ENCODE assay signal across 1 cellular context in the genomic region with DNA sequence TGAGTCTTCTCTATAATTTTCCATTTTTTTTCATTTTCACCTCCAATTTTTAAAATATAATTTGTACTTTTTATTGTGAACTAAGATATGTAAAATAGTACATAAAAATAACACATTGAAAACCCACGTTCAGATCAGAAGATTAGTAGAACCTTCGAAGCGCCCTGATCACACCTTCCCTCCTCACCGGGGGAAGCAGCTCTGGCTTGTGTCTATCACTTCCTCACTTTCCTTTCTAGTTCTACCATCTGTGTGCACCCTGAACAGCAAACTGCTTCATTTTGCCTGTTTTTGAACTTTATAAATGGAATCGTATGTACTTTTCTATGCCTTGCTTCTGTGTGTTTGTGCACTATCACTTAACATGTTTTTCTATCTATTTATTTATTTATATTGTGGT.
TF ChIP-seq lines count a peak whose summit lies in the region.

No MANE protein-coding gene starts in this region.

TF ChIP-seq in H1, 55 proteins besides CTCF, POLR2A, EP300 and RAD21:
- TF ChIP-seq BACH1 (IDR thresholded peaks at IDR 0.05; ENCODE audit: low read length) (no peak), BCL11A (IDR thresholded peaks at IDR 0.05; ENCODE audit: low read depth in 2 of 2, low read length in 2 of 2) (no peak), RXRA (IDR thresholded peaks at IDR 0.05; ENCODE audit: insufficient read depth, low read depth, low read length) (no peak), CBX8 (IDR thresholded peaks at IDR 0.05; ENCODE audit: borderline replicate concordance, low read depth, low read length) (no peak), SP2 (IDR thresholded peaks at IDR 0.05; ENCODE audit: low read length) (no peak), RNF2 (IDR thresholded peaks at IDR 0.05; ENCODE audit: borderline replicate concordance, low read depth, low read length, missing control alignments, poor library complexity, severe bottlenecking) (no peak), SAP30 (IDR thresholded peaks at IDR 0.05; ENCODE audit: insufficient read depth, insufficient replicate concordance, low read length) (no peak), ZNF274 (IDR thresholded peaks at IDR 0.05; ENCODE audit: borderline replicate concordance, extremely low read depth, low read length) (no peak)
